8 cellular contexts compared by ENCODE assay signal in the genomic region with DNA sequence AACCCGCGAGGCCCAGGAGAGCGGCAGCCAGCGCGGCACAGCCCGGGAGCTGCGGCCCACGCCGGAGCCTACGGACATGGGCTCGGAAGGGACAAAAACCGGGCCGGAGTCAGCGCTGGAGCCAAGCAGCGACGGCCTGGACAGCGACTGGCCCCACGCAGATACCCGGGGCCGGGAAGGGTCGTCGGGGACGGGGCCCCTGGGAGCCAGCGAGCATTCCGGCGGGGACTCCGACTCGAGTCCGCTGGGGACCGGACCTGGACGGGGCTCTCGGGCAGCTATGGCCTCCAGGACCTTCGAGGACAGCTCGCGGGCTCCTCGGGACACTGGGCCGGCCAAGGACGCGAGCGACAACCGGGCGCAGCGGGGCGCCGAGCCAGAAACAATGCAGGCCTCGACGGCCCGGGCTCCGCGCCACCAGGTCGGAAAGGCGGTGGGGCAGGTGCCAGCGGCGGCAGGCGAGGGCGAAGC. TPM values are rescaled to one million over a fixed set of nuclear protein-coding genes. Genes with fewer than 3 reads are reported as not detected.
DNase-seq lines count a peak whose midpoint lies in the region; ATAC-seq and TF ChIP-seq lines count a peak whose summit lies in the region.

No MANE protein-coding gene starts in this region.

- no peaks in the 10 kb centered on the region for H3K9me3 ChIP-seq in adrenal gland (replicated peaks in 1 of 3)
- H3K9me3 ChIP-seq in stomach: no peaks in the 10 kb centered on the region
- no peaks in the 10 kb centered on the region for H3K9me3 ChIP-seq in Caco-2

- no peaks in the 10 kb centered on the region for H3K4me1 Mint-ChIP-seq in Caco-2 (ENCODE audit: low read depth, unreplicated experiment)

- ATAC-seq in GM18868 (IDR thresholded peaks at IDR 0.05; ENCODE audit: unreplicated experiment) (peak; percentile 13), HG03097 (IDR thresholded peaks at IDR 0.05; ENCODE audit: low FRiP score, unreplicated experiment) (peak; percentile 12)

- TF ChIP-seq POLR2A in adrenal gland (IDR thresholded peaks at IDR 0.05): no peak
- no peak for TF ChIP-seq POLR2A in stomach (IDR thresholded peaks at IDR 0.05)

- H3K27ac Mint-ChIP-seq in Caco-2 (ENCODE audit: unreplicated experiment): no peak overlapping the region

- no peaks in the 10 kb centered on the region for H3K27me3 Mint-ChIP-seq in Caco-2 (ENCODE audit: insufficient read depth, unreplicated experiment)

- H3K4me3 Mint-ChIP-seq in Caco-2 (ENCODE audit: unreplicated experiment): no peak overlapping the region

- DNase-seq in adrenal gland (peak; percentile 61 to 78 (median 69)), kidney epithelial cell (ENCODE audit: low read depth) (no peak), stomach (peak; percentile 75), Caco-2 (no peak), dermis blood vessel endothelial cell (no peak), COR-L47 (lab: John Stamatoyannopoulos, UW) (no peak)

- no peaks in the 10 kb centered on the region for H3K27me3 ChIP-seq in adrenal gland
- H3K27me3 ChIP-seq in kidney epithelial cell (ENCODE audit: control insufficient read depth, insufficient read depth, low read length): peaks cover 16% of the 10 kb centered on the region
- H3K27me3 ChIP-seq in stomach: no peaks in the 10 kb centered on the region
- no peaks in the 10 kb centered on the region for H3K27me3 ChIP-seq in Caco-2 (replicated peaks; ENCODE audit: control insufficient read depth, insufficient read depth, low read length)

- no peaks in the 10 kb centered on the region for H3K9me3 Mint-ChIP-seq in Caco-2 (ENCODE audit: unreplicated experiment)

- CTCF ChIA-PET in Caco-2 (lab: Charles Lee): interaction anchor here (0.8 kb wide), 1 partner anchor 24 kb away, joined by 5 read pairs; no protein-coding TSS in a partner anchor

- intact Hi-C loops in adrenal gland (cut with DNase I) (loop anchor here in 1 of 2 donors (5.0 kb wide), 1 partner anchor 61 kb away; the partner anchor contains the start of gene LLGL2), stomach (cut with DNase I; ENCODE audit: low total_unique reads) (loop anchor here (10.0 kb wide), 1 partner anchor 54 kb away; no protein-coding TSS in a partner anchor), Caco-2 (cut with micrococcal nuclease; ENCODE audit: unreplicated experiment) (loop anchor here (2.0 to 5.0 kb wide), 2 partner anchors 61 to 74 kb away; partner anchors contain the start of genes CASKIN2 and LLGL2)

- TF ChIP-seq EP300 in stomach (IDR thresholded peaks at IDR 0.05): no peak

- H3K27ac ChIP-seq in adrenal gland: peak overlapping the region in 4 of 5 donors; percentile 78 to 95 (median 85)
- peak overlapping the region; percentile 87 to 98 (median 91) for H3K27ac ChIP-seq in stomach

- BruUV-seq in Caco-2 (replicated peaks; lab: Mats Ljungman, UMichigan): no TSS peak

- H3K4me1 ChIP-seq in adrenal gland (replicated peaks in 1 of 2): peaks cover 0 to 10% of the 10 kb centered on the region in 2 donors
- H3K4me1 ChIP-seq in stomach: peaks cover 24 to 40% (median 32%) of the 10 kb centered on the region in 4 donors
- H3K4me1 ChIP-seq in Caco-2: peaks cover 14% of the 10 kb centered on the region

- POLR2A ChIA-PET in Caco-2 (lab: Charles Lee): interaction anchor here (1.3 kb wide), 1 partner anchor 62 kb away, joined by 3 read pairs; no protein-coding TSS in a partner anchor

- H3K36me3 Mint-ChIP-seq in Caco-2 (ENCODE audit: insufficient read depth, unreplicated experiment): peaks cover 5% of the 10 kb centered on the region

- TF ChIP-seq CTCF in adrenal gland (IDR thresholded peaks at IDR 0.05) (no peak), kidney epithelial cell (IDR thresholded peaks at IDR 0.05; ENCODE audit: insufficient read depth, low read length, poor library complexity, severe bottlenecking) (no peak), stomach (IDR thresholded peaks at IDR 0.05) (no peak), Caco-2 (IDR thresholded peaks at IDR 0.05; ENCODE audit: insufficient read depth in 1 of 2, low read depth in 1 of 2, low read length in 1 of 2, severe bottlenecking in 1 of 2, unreplicated experiment in 1 of 2) (no peak)

- WGBS in adrenal gland, 4 donors: 0 to 16% (median 8%) methylated on average over 5 to 56 of the region's 56 CpGs
- WGBS in stomach, 5 donors: 8 to 11% (median 10%) methylated on average over 5 to 56 of the region's 56 CpGs; no CpG with 5 or more reads in 1 of the 5 donors

- H3K4me3 ChIP-seq in adrenal gland (peak overlapping the region in 2 of 4 donors; percentile 27 to 78), kidney epithelial cell (ENCODE audit: low read depth, low read length) (peak overlapping the region; percentile 26), stomach (peak overlapping the region; percentile 60 to 68 (median 64)), Caco-2 (ENCODE audit: low read depth, low read length) (no peak overlapping the region; the same call in 1 of the 2 replicates)

- H3K36me3 ChIP-seq in adrenal gland (replicated peaks in 1 of 2): no peaks in the 10 kb centered on the region
- no peaks in the 10 kb centered on the region for H3K36me3 ChIP-seq in kidney epithelial cell (ENCODE audit: control insufficient read depth, insufficient read depth, low read length)
- peaks cover 0 to 7% (median 4%) of the 10 kb centered on the region in 4 donors for H3K36me3 ChIP-seq in stomach
- H3K36me3 ChIP-seq in Caco-2 (ENCODE audit: control insufficient read depth, insufficient read depth, low read length): no peaks in the 10 kb centered on the region

RNA-seq across cellular contexts. Expression of gene MYO15B, which starts 1.0 kb away (rescaled TPM):
- total RNA-seq in adrenal gland: 100 to 1,000 TPM in 1 of 8 donors, 10 to 100 TPM in 7; 20.5 to 128 (median 51.3) TPM
- 100 to 1,000 TPM in 2 of 3 donors, 1 to 10 TPM in 1; 6.2 to 455 (median 157) TPM for polyA plus RNA-seq in adrenal gland
- 4.3 and 5.9 TPM in 2 replicates for total RNA-seq in kidney epithelial cell
- total RNA-seq in stomach: 100 to 1,000 TPM; 138 to 515 (median 186) TPM
- polyA plus RNA-seq in stomach: 10 to 100 TPM; 67.7 to 82.3 (median 68.5) TPM
- 12.3 and 24.4 TPM in 2 replicates for total RNA-seq in Caco-2 (2022)
- 7.5 and 28.4 TPM in 2 replicates for total RNA-seq in dermis blood vessel endothelial cell

RNA-seq across cellular contexts. Expression of gene SMIM5, which starts 44.7 kb away (rescaled TPM):
- 1 to 10 TPM in 1 of 8 donors, under 1 TPM in 3, not detected in 4; 0.17 to 1.1 (median 0.67) TPM for total RNA-seq in adrenal gland
- polyA plus RNA-seq in adrenal gland: 1 to 10 TPM in 2 of 3 donors, under 1 TPM in 1; 0.13 to 2.6 (median 1.7) TPM
- 0.89 and 1.7 TPM in 2 replicates for total RNA-seq in kidney epithelial cell
- 10 to 100 TPM in 1 of 5 donors, 1 to 10 TPM in 1, under 1 TPM in 1, not detected in 2; 0.58 to 12.7 (median 3.6) TPM for total RNA-seq in stomach
- polyA plus RNA-seq in stomach: 10 to 100 TPM in 1 of 3 donors, 1 to 10 TPM in 2; 5.9 to 29.5 (median 10.0) TPM
- total RNA-seq in Caco-2 (2022): 0.20 TPM in 1 of 2 replicates, not detected in the other
- 0.09 TPM in 1 of 2 replicates, not detected in the other for total RNA-seq in dermis blood vessel endothelial cell

Comparison
In these comparisons a context has a peak if more than half of its experiments do, and no peak if none do; other contexts are left out.
1. DNase-seq: peak in adrenal gland (7 of 7) and stomach (single experiment); none in kidney epithelial cell (single experiment), Caco-2 (0 of 2), dermis blood vessel endothelial cell (single experiment) and COR-L47 (single experiment).